23 cellular contexts compared by ENCODE assay signal in genomic region chr18:45689386-45689785, GRCh38. TPM values are rescaled to one million over a fixed set of nuclear protein-coding genes. Genes with fewer than 3 reads are reported as not detected.
DNase-seq lines count a peak whose midpoint lies in the region; ATAC-seq and TF ChIP-seq lines count a peak whose summit lies in the region.
"Had no signal": no experiment of that assay in that cellular context is flagged by ENCODE, and none has a peak within 500 bp of the region (broad histone marks: within the 10 kb centered on the region; RNA-seq: fewer than 3 reads in every experiment).

No MANE protein-coding gene starts in this region.

- no peak overlapping the region for H3K4me3 Mint-ChIP-seq in activated CD4-positive, alpha-beta T cell treated with anti-CD3 and anti-CD28 coated beads, Interleukin-2, amount 10 ng/mL, durations not matched to agents 24 days and 14 days
- no peak overlapping the region for H3K4me3 Mint-ChIP-seq in activated naive CD8-positive, alpha-beta T cell treated with anti-CD3 and anti-CD28 coated beads, Interleukin-2, amount 50 U/mL, for 24 hours

- no TSS peak for BruUV-seq in A673 (replicated peaks; lab: Mats Ljungman, UMichigan)

- H3K36me3 Mint-ChIP-seq in activated CD4-positive, alpha-beta T cell treated with anti-CD3 and anti-CD28 coated beads, Interleukin-2, amount 10 ng/mL, durations not matched to agents 24 days and 14 days (ENCODE audit: low read depth) = peaks cover 8% of the 10 kb centered on the region
- H3K36me3 Mint-ChIP-seq in activated naive CD8-positive, alpha-beta T cell treated with anti-CD3 and anti-CD28 coated beads, Interleukin-2, amount 50 U/mL, for 24 hours (ENCODE audit: low read depth) = peaks cover 2% of the 10 kb centered on the region

- peaks cover 53% of the 10 kb centered on the region for H3K27me3 Mint-ChIP-seq in activated CD4-positive, alpha-beta T cell treated with anti-CD3 and anti-CD28 coated beads, Interleukin-2, amount 10 ng/mL, durations not matched to agents 24 days and 14 days
- peaks cover 6% of the 10 kb centered on the region for H3K27me3 Mint-ChIP-seq in activated naive CD8-positive, alpha-beta T cell treated with anti-CD3 and anti-CD28 coated beads, Interleukin-2, amount 50 U/mL, for 24 hours
- H3K27me3 Mint-ChIP-seq: IgD-negative memory B cell had no signal

- WGBS in thymus = 54% methylated on average over 5 of the region's 5 CpGs
- 83% methylated on average over 5 of the region's 5 CpGs; no CpG with 5 or more reads in 1 of the 2 donors for WGBS in transverse colon (ENCODE audit: low coverage in 1 of 2), 2 donors

- intact Hi-C loops in activated CD4-positive, alpha-beta T cell treated with anti-CD3 and anti-CD28 coated beads, Interleukin-2, amount 10 ng/mL, durations not matched to agents 24 days and 14 days (cut with micrococcal nuclease) = no loop called here
- intact Hi-C loops in A673 (cut with micrococcal nuclease; ENCODE audit: unreplicated experiment) = no loop called here
- intact Hi-C loops in transverse colon (cut with DNase I; ENCODE audit: low total_unique reads) = no loop called here

- no peak overlapping the region for H3K27ac Mint-ChIP-seq in activated CD4-positive, alpha-beta T cell treated with anti-CD3 and anti-CD28 coated beads, Interleukin-2, amount 10 ng/mL, durations not matched to agents 24 days and 14 days
- H3K27ac Mint-ChIP-seq in activated naive CD8-positive, alpha-beta T cell treated with anti-CD3 and anti-CD28 coated beads, Interleukin-2, amount 50 U/mL, for 24 hours = peak overlapping the region; percentile 74
- H3K27ac Mint-ChIP-seq: T-helper 1 cell treated with Interleukin-12 subunit alpha and Interleukin-12 subunit beta and Interleukin-4 antibody, amounts not matched to agents 30 μg/mL and 1 μg/mL, for 36 hours had no signal

- no peak for TF ChIP-seq EP300 in transverse colon (IDR thresholded peaks at IDR 0.05; ENCODE audit: low read depth)

- H3K36me3 ChIP-seq in thymus (ENCODE audit: control insufficient read depth, insufficient read depth) (no peaks in the 10 kb centered on the region), A673 (ENCODE audit: insufficient read depth, low read length, poor library complexity, severe bottlenecking) (no peaks in the 10 kb centered on the region), transverse colon (no peaks in the 10 kb centered on the region)
- H3K36me3 ChIP-seq: adrenal gland, breast epithelium, SJSA1, stomach had no signal

- H3K9me3 ChIP-seq in thymus (ENCODE audit: control insufficient read depth) (no peaks in the 10 kb centered on the region), A673 (ENCODE audit: low read depth, low read length, poor library complexity, severe bottlenecking) (no peaks in the 10 kb centered on the region), transverse colon (no peaks in the 10 kb centered on the region)
- H3K9me3 ChIP-seq: A549, adrenal gland, breast epithelium, SJSA1, stomach had no signal

- H3K27me3 ChIP-seq in thymus (ENCODE audit: control insufficient read depth, insufficient read depth) (no peaks in the 10 kb centered on the region), A673 (replicated peaks; ENCODE audit: insufficient read depth, low read depth, low read length, poor library complexity) (no peaks in the 10 kb centered on the region), transverse colon (no peaks in the 10 kb centered on the region)
- H3K27me3 ChIP-seq: adrenal gland, breast epithelium, SJSA1 had no signal

- peaks cover 4% of the 10 kb centered on the region for H3K9me3 Mint-ChIP-seq in activated CD4-positive, alpha-beta T cell treated with anti-CD3 and anti-CD28 coated beads, Interleukin-2, amount 10 ng/mL, durations not matched to agents 24 days and 14 days
- H3K9me3 Mint-ChIP-seq in activated naive CD8-positive, alpha-beta T cell treated with anti-CD3 and anti-CD28 coated beads, Interleukin-2, amount 50 U/mL, for 24 hours = peaks cover 4% of the 10 kb centered on the region

- CTCF ChIA-PET in A673 (lab: Charles Lee) = interaction anchor here (2.5 kb wide), 1 partner anchor 384 kb away, joined by 9 read pairs; no protein-coding TSS in a partner anchor

- H3K27ac ChIP-seq in thymus (ENCODE audit: low read depth) (peak overlapping the region; percentile 55), A673 (ENCODE audit: low read depth, low read length, poor library complexity, severe bottlenecking) (no peak overlapping the region), transverse colon (no peak overlapping the region)
- H3K27ac ChIP-seq: A549, adrenal gland, breast epithelium, C4-2B, SJSA1, stomach had no signal

- DNase-seq in activated CD4-positive, alpha-beta T cell treated with anti-CD3 and anti-CD28 coated beads, Interleukin-2, amount 10 ng/mL, durations not matched to agents 24 days and 14 days = peak; percentile 51
- DNase-seq in activated CD4-positive, alpha-beta T cell treated with anti-CD3 and anti-CD28 coated beads, Interleukin-2, amount 50 U/mL, for 48 hours = no peak
- DNase-seq in NCI-H524 (lab: John Stamatoyannopoulos, UW) (peak; percentile 88 to 94), A673 (ENCODE audit: low spot score) (no peak), transverse colon (no peak)
- DNase-seq in activated naive CD8-positive, alpha-beta T cell treated with anti-CD3 and anti-CD28 coated beads, Interleukin-2, amount 50 U/mL, for 24 hours = no peak
- DNase-seq: adrenal gland, cortex of kidney, GF-D8, left cardiac atrium, mesenchymal stem cell, MM.1S, occipital lobe, stomach, trophoblast cell had no signal

- peaks cover 46% of the 10 kb centered on the region for H3K4me1 ChIP-seq in thymus (ENCODE audit: control insufficient read depth, insufficient read depth, low read length)
- H3K4me1 ChIP-seq in A673 (ENCODE audit: insufficient read depth, low read length, poor library complexity, severe bottlenecking) = peaks cover 3% of the 10 kb centered on the region
- peaks cover 0 to 5% (median 0%) of the 10 kb centered on the region in 4 donors for H3K4me1 ChIP-seq in transverse colon
- H3K4me1 ChIP-seq: A549, adrenal gland, breast epithelium, SJSA1 had no signal

- ATAC-seq in activated naive CD8-positive, alpha-beta T cell treated with anti-CD3 and anti-CD28 coated beads, Interleukin-2, amount 50 U/mL, for 24 hours = no peak
- no peak for ATAC-seq in HG03025 (IDR thresholded peaks at IDR 0.05; ENCODE audit: low FRiP score, unreplicated experiment)
- ATAC-seq: A549, left cardiac atrium had no signal

- in situ Hi-C loops in transverse colon (cut with MboI; ENCODE audit: low pct_ligation_motif_present in 1 of 4, low pct_unique_long_range_greater_than_20kb in 1 of 4, low sequenced_read_pairs in 3 of 4) = no loop called here

- TF ChIP-seq POLR2A in transverse colon (IDR thresholded peaks at IDR 0.05) = no peak

- H3K4me1 Mint-ChIP-seq in activated CD4-positive, alpha-beta T cell treated with anti-CD3 and anti-CD28 coated beads, Interleukin-2, amount 10 ng/mL, durations not matched to agents 24 days and 14 days = peaks cover 48% of the 10 kb centered on the region
- H3K4me1 Mint-ChIP-seq in activated naive CD8-positive, alpha-beta T cell treated with anti-CD3 and anti-CD28 coated beads, Interleukin-2, amount 50 U/mL, for 24 hours = peaks cover 56% of the 10 kb centered on the region

- POLR2A ChIA-PET in A673 (lab: Charles Lee; ENCODE audit: low non-redundant PET) = interaction anchor here (0.6 kb wide), 1 partner anchor 384 kb away, joined by 3 read pairs; no protein-coding TSS in a partner anchor

- TF ChIP-seq CTCF in A673 (conservative IDR thresholded peaks at IDR 0.05; ENCODE audit: low read depth, low read length) (no peak), transverse colon (IDR thresholded peaks at IDR 0.05) (no peak)

- H3K4me3 ChIP-seq in thymus (ENCODE audit: low read length) (peak overlapping the region; percentile 50), A673 (ENCODE audit: low read depth, low read length, poor library complexity, severe bottlenecking) (no peak overlapping the region), transverse colon (no peak overlapping the region)
- H3K4me3 ChIP-seq: A549, adrenal gland, breast epithelium, SJSA1, stomach had no signal

RNA-seq across cellular contexts. Expression of gene SLC14A1, which starts 34.6 kb away (rescaled TPM):
- 0.86 and 0.97 TPM in 2 replicates for total RNA-seq in activated CD4-positive, alpha-beta T cell treated with anti-CD3 and anti-CD28 coated beads, Interleukin-2, amount 10 ng/mL, durations not matched to agents 24 days and 14 days
- 3.9 TPM for polyA plus RNA-seq in thymus
- total RNA-seq in A673 (2021) (not detected in 2 replicates), transverse colon (1 to 10 TPM in 1 of 4 donors, under 1 TPM in 2, not detected in 1; 0.75 to 2.9 (median 0.95) TPM)

Comparison
In these comparisons a context has a peak if more than half of its experiments do, and no peak if none do; other contexts are left out.
1. DNase-seq: peak in activated CD4-positive, alpha-beta T cell treated with anti-CD3 and anti-CD28 coated beads, Interleukin-2, amount 10 ng/mL, durations not matched to agents 24 days and 14 days (single experiment) and NCI-H524 (2 of 2); none in activated CD4-positive, alpha-beta T cell treated with anti-CD3 and anti-CD28 coated beads, Interleukin-2, amount 50 U/mL, for 48 hours (0 of 2), activated naive CD8-positive, alpha-beta T cell treated with anti-CD3 and anti-CD28 coated beads, Interleukin-2, amount 50 U/mL, for 24 hours (single experiment), A673 (single experiment) and transverse colon (single experiment).